ENCODE assay signal across 8 cellular contexts in the genomic region with DNA sequence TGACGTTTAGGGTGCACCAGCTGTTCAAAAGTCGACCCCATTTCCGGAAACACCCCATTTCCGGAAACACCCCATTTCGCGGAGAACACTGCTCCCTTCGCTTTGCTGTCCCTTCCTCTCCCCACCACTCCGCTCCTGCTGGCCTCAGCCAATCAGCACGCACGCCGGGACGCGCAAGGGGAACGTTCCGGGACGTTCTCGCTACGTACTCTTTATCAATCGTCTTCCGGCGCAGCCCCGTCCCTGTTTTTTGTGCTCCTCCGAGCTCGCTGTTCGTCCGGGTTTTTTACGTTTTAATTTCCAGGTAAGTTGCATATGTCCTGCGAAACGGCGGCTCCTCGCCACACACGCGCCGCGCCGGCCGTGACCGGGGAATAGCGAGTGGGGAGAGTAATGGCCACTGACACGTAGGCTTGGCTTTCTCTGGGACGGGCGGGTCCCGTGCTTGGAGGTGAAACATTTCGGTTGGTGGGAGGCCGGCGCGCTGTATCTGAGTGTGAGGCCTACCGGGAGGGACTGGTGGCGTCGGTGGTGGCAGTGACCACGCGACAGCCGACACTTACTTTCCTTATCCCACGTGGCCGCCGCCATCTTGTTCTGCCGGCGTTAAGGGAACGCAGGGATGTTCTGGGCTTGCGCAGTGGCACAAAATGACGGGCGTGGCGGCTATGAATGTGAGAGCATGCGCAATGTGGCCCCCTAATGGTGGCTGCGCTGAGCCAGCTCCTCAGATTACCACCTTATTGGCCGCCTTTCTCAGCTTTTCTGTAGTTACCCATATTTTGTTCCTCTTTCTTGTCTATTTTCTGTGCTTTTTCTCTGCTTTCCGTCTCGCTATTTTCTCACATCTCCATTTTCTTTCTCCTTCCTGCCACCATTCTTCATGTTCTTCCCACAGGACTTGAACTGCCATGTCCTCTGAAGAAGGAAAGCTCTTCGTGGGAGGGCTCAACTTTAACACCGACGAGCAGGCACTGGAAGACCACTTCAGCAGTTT. TPM values are rescaled to one million over a fixed set of nuclear protein-coding genes. Genes with fewer than 3 reads are reported as not detected.
DNase-seq lines count a peak whose midpoint lies in the region; ATAC-seq and TF ChIP-seq lines count a peak whose summit lies in the region.

A gene (plus strand): TSS at position 215 of the 997 bp plus-strand sequence. CDS start 697 bp downstream, at position 912.

- peak within 1 kb of the TSS; percentile 63 for H3K4me3 ChIP-seq in hepatocyte

- TF ChIP-seq CTCF in 22Rv1 (IDR thresholded peaks at IDR 0.05): peak; percentile 30; the same call in 1 of the 2 replicates
- TF ChIP-seq CTCF in hepatocyte (IDR thresholded peaks at IDR 0.05; ENCODE audit: poor library complexity): peak; percentile 16

- WGBS in hepatocyte (ENCODE audit: low lambda C conversion rate, missing lambda C conversion rate): 42% methylated on average over 70 of the region's 71 CpGs

- H3K9me3 ChIP-seq in hepatocyte (ENCODE audit: low read depth): no peaks in the 10 kb centered on the region

- H3K9me2 ChIP-seq in hepatocyte (replicated peaks; ENCODE audit: insufficient read depth): no peaks in the 10 kb centered on the region

- H3K27me3 ChIP-seq in hepatocyte: no peaks in the 10 kb centered on the region

- H4K20me1 ChIP-seq in hepatocyte (ENCODE audit: insufficient read depth, poor library complexity, severe bottlenecking): no peaks in the 10 kb centered on the region

- DNase-seq in NCI-H2081 treated with DMSO at 0.1 percent for 48 hours (lab: John Stamatoyannopoulos, UW): peak; percentile 75
- peak; percentile 85 for DNase-seq in T1000 (lab: John Stamatoyannopoulos, UW)
- peak; percentile 94 for DNase-seq in astrocyte of the hippocampus (ENCODE audit: low read depth, low spot score)
- peak; percentile 93 for DNase-seq in hepatocyte (ENCODE audit: low spot score)
- DNase-seq in retina: peak; percentile 93

- peaks cover 4% of the 10 kb centered on the region for H3K36me3 ChIP-seq in hepatocyte (replicated peaks; ENCODE audit: insufficient read depth, low read depth)

- H2AFZ ChIP-seq in hepatocyte: peak within 1 kb of the TSS; percentile 51

- H3K4me2 ChIP-seq in hepatocyte: peak within 1 kb of the TSS; percentile 92

- peak; percentile 91 for ATAC-seq in GM18511 (IDR thresholded peaks at IDR 0.05; ENCODE audit: unreplicated experiment)
- peak; percentile 78 for ATAC-seq in HG03025 (IDR thresholded peaks at IDR 0.05; ENCODE audit: low FRiP score, unreplicated experiment)

- H3K4me1 ChIP-seq in hepatocyte (ENCODE audit: insufficient read depth): no peaks in the 10 kb centered on the region

- peak within 1 kb of the TSS; percentile 90 for H3K27ac ChIP-seq in 22Rv1
- H3K27ac ChIP-seq in hepatocyte: peak within 1 kb of the TSS; percentile 99

- peaks cover 14% of the 10 kb centered on the region for H3K79me2 ChIP-seq in hepatocyte

RNA-seq across cellular contexts. Expression of the gene that starts here (rescaled TPM):
- 98.6 and 135 TPM in 2 replicates for total RNA-seq in hepatocyte
- polyA plus RNA-seq in hepatocyte: 64.8 and 102 TPM in 2 replicates

Comparison
In these comparisons a context has a peak if more than half of its experiments do, and no peak if none do; other contexts are left out.
1. Peak in every context shown above with its lines: DNase-seq, ATAC-seq, H3K4me3 ChIP-seq and H3K27ac ChIP-seq.